Comparison of ENCODE assay signal across 1 cellular context in the genomic region with DNA sequence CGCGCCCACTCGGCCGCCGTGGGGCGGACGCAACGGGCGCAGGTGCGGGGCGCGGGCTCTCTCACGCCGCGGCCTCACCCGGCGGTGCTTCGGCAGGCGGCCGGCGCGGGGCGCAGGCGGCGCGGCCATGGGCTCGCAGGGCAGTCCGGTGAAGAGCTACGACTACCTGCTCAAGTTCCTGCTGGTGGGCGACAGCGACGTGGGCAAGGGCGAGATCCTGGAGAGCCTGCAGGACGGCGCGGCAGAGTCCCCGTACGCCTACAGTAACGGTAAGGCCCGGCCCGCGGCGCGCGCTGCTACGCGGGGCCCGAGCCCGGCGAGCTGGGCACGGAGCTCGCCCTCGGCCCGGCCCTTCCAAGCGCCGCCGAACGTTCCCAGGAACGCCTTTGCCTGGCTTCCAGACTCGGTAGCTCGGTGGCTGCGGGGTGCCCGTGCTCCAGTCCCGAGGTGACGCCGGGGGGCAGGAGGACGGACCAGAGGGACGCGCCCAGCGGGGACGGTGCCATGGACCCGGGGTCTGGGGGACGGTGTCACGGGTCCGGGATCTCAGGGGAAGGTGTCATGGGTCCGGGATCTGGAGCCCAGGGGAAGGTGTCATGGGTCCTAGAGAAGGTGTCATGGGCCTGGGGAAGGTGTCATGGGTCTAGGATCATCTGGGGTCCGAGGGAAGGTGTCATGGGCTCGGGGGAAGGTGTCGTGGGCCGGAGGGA.
TF ChIP-seq lines count a peak whose summit lies in the region.

No MANE protein-coding gene starts in this region.

TF ChIP-seq in K562, 482 proteins besides CTCF, POLR2A, EP300 and RAD21 (continued from another document):
- TF ChIP-seq, protein P1, sequence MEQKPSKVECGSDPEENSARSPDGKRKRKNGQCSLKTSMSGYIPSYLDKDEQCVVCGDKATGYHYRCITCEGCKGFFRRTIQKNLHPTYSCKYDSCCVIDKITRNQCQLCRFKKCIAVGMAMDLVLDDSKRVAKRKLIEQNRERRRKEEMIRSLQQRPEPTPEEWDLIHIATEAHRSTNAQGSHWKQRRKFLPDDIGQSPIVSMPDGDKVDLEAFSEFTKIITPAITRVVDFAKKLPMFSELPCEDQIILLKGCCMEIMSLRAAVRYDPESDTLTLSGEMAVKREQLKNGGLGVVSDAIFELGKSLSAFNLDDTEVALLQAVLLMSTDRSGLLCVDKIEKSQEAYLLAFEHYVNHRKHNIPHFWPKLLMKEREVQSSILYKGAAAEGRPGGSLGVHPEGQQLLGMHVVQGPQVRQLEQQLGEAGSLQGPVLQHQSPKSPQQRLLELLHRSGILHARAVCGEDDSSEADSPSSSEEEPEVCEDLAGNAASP (IDR thresholded peaks at IDR 0.05): no peak
- TF ChIP-seq MAFK (IDR thresholded peaks at IDR 0.05; ENCODE audit: low read length) (no peak), PHF8 (IDR thresholded peaks at IDR 0.05; ENCODE audit: borderline replicate concordance, low read length) (peak; percentile 72; the same call in 1 of the 2 replicates), ZZZ3 (IDR thresholded peaks at IDR 0.05) (no peak), ZNF639 (CRISPR knock-in tag; conservative IDR thresholded peaks at IDR 0.05 in 1 of 2, IDR thresholded peaks at IDR 0.05 in 1 of 2) (peak in 1 of 2 experiments; percentile 60; a peak in 2 of 4 replicates), HMGXB4 (CRISPR knock-in tag; IDR thresholded peaks at IDR 0.05) (peak; percentile 54; the same call in 1 of the 2 replicates), ARID3A (IDR thresholded peaks at IDR 0.05; ENCODE audit: borderline replicate concordance, low read depth, low read length) (no peak), PHB2 (IDR thresholded peaks at IDR 0.05; ENCODE audit: low read depth) (no peak), ZNF583 (CRISPR knock-in tag; IDR thresholded peaks at IDR 0.05) (no peak), ZNF239 (CRISPR knock-in tag; IDR thresholded peaks at IDR 0.05) (no peak), ZFPM2 (CRISPR knock-in tag; IDR thresholded peaks at IDR 0.05) (no peak), KDM4B (IDR thresholded peaks at IDR 0.05; ENCODE audit: borderline replicate concordance in 2 of 2, low read depth in 1 of 2) (no peak), HMG20B (CRISPR knock-in tag; IDR thresholded peaks at IDR 0.05) (no peak; the same call in 1 of the 2 replicates), ZNF274 (IDR thresholded peaks at IDR 0.05; ENCODE audit: borderline replicate concordance, low read depth, low read length) (no peak), LCOR (CRISPR knock-in tag; IDR thresholded peaks at IDR 0.05) (no peak)
- TF ChIP-seq, protein P2, sequence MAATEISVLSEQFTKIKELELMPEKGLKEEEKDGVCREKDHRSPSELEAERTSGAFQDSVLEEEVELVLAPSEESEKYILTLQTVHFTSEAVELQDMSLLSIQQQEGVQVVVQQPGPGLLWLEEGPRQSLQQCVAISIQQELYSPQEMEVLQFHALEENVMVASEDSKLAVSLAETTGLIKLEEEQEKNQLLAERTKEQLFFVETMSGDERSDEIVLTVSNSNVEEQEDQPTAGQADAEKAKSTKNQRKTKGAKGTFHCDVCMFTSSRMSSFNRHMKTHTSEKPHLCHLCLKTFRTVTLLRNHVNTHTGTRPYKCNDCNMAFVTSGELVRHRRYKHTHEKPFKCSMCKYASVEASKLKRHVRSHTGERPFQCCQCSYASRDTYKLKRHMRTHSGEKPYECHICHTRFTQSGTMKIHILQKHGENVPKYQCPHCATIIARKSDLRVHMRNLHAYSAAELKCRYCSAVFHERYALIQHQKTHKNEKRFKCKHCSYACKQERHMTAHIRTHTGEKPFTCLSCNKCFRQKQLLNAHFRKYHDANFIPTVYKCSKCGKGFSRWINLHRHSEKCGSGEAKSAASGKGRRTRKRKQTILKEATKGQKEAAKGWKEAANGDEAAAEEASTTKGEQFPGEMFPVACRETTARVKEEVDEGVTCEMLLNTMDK (IDR thresholded peaks at IDR 0.05; ENCODE audit: borderline replicate concordance, insufficient read depth, low read depth, low read length, poor library complexity, severe bottlenecking): no peak
- TF ChIP-seq, protein P3, sequence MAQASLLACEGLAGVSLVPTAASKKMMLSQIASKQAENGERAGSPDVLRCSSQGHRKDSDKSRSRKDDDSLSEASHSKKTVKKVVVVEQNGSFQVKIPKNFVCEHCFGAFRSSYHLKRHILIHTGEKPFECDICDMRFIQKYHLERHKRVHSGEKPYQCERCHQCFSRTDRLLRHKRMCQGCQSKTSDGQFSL (CRISPR knock-in tag; IDR thresholded peaks at IDR 0.05): no peak
- TF ChIP-seq, protein P3 (tag; IDR thresholded peaks at IDR 0.05): no peak
- TF ChIP-seq, protein P4, sequence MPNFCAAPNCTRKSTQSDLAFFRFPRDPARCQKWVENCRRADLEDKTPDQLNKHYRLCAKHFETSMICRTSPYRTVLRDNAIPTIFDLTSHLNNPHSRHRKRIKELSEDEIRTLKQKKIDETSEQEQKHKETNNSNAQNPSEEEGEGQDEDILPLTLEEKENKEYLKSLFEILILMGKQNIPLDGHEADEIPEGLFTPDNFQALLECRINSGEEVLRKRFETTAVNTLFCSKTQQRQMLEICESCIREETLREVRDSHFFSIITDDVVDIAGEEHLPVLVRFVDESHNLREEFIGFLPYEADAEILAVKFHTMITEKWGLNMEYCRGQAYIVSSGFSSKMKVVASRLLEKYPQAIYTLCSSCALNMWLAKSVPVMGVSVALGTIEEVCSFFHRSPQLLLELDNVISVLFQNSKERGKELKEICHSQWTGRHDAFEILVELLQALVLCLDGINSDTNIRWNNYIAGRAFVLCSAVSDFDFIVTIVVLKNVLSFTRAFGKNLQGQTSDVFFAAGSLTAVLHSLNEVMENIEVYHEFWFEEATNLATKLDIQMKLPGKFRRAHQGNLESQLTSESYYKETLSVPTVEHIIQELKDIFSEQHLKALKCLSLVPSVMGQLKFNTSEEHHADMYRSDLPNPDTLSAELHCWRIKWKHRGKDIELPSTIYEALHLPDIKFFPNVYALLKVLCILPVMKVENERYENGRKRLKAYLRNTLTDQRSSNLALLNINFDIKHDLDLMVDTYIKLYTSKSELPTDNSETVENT (CRISPR knock-in tag; IDR thresholded peaks at IDR 0.05): 0 out of 2 replicates have a peak, but pooled peaks have one; percentile 43
TF ChIP-seq in K562: peak in this region for 58.
